ENCODE assay signal across 8 cellular contexts in the genomic region with DNA sequence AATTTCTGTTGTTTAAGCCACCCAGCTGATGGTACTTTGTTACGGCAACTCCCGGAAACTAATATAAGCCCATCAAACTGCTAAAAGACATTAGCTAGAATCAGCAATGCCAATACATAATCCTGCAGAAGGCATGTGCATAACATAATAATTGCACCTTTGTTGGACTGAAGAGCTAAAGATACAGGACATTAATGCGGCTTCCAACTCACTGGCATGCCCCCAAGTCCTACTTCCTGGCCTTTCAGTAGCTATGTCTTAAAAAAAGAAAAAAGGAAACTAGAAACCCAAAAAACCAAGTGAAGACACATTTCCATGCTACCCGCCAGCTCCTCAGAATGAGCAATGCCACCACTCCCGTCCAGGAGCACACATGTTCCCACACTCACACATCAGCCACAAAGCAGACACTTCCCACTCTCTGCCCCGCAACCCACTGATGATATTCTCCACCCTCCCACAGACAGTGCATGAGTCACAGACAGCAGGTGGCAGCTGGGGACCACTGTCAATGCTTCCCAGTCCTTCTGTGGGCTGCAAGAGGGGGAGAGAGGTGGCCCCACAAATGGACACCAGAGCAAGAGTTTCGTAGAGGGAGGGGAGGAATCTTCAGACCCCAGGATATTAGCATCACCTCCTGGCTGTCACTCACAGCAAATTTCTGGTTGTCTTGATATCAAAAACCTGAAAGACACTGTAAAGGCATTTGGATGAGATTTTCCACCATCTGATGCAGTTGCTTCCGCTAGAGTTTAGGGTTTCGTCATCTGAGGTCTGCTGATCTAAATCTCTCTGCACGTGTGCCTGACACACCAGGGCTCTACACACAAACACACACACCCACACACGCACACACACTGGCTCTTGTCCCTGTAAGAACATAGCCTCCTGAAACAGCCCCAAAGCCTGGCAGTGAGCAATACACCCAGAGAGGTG. TPM values are rescaled to one million over a fixed set of nuclear protein-coding genes. Genes with fewer than 3 reads are reported as not detected.
DNase-seq lines count a peak whose midpoint lies in the region; ATAC-seq and TF ChIP-seq lines count a peak whose summit lies in the region.

No MANE protein-coding gene starts in this region.

- WGBS in esophagus muscularis mucosa: 57% methylated on average over 11 of the region's 11 CpGs
- WGBS in thyroid gland, 2 donors: 65 to 66% methylated on average over 11 of the region's 11 CpGs

- H3K4me3 ChIP-seq in esophagus muscularis mucosa: no peak overlapping the region
- H3K4me3 ChIP-seq in parathyroid adenoma (ENCODE audit: low read depth, low read length): no peak overlapping the region
- no peak overlapping the region for H3K4me3 ChIP-seq in thyroid gland (replicated peaks in 1 of 3)

- no peak for TF ChIP-seq CTCF in esophagus muscularis mucosa (IDR thresholded peaks at IDR 0.05)
- TF ChIP-seq CTCF in parathyroid adenoma (IDR thresholded peaks at IDR 0.05): peak; percentile 20
- TF ChIP-seq CTCF in thyroid gland (IDR thresholded peaks at IDR 0.05): no peak

- no peaks in the 10 kb centered on the region for H3K27me3 ChIP-seq in esophagus muscularis mucosa
- no peaks in the 10 kb centered on the region for H3K27me3 ChIP-seq in parathyroid adenoma (ENCODE audit: control insufficient read depth, insufficient read depth, low read length)
- no peaks in the 10 kb centered on the region for H3K27me3 ChIP-seq in thyroid gland

- H3K4me2 ChIP-seq in parathyroid adenoma (ENCODE audit: low read length): no peak overlapping the region

- H3K4me1 ChIP-seq in esophagus muscularis mucosa: peaks cover 59 to 84% (median 80%) of the 10 kb centered on the region in 4 donors
- H3K4me1 ChIP-seq in parathyroid adenoma: peaks cover 12% of the 10 kb centered on the region
- H3K4me1 ChIP-seq in thyroid gland: peaks cover 0 to 3% of the 10 kb centered on the region in 2 donors

- H3K9ac ChIP-seq in parathyroid adenoma: no peak overlapping the region

- intact Hi-C loops in esophagus muscularis mucosa (cut with DNase I) (no loop called here), thyroid gland (cut with DNase I) (no loop called here)

- TF ChIP-seq POLR2A in esophagus muscularis mucosa (IDR thresholded peaks at IDR 0.05; ENCODE audit: low read depth) (no peak), thyroid gland (IDR thresholded peaks at IDR 0.05) (no peak)

- peaks cover 6% of the 10 kb centered on the region for H3K79me2 ChIP-seq in parathyroid adenoma

- no peak for TF ChIP-seq EP300 in esophagus muscularis mucosa (IDR thresholded peaks at IDR 0.05)

- H2AFZ ChIP-seq in parathyroid adenoma: peak overlapping the region; percentile 59

- H3K36me3 ChIP-seq in esophagus muscularis mucosa (peaks cover 0 to 28% (median 3%) of the 10 kb centered on the region in 4 donors), parathyroid adenoma (ENCODE audit: control insufficient read depth, insufficient read depth, low read length) (no peaks in the 10 kb centered on the region), thyroid gland (no peaks in the 10 kb centered on the region)

- peak; percentile 53 for DNase-seq in M059J (ENCODE audit: low read depth)
- DNase-seq in activated CD8-positive, alpha-beta memory T cell treated with anti-CD3 and anti-CD28 coated beads, Interleukin-2, amount 50 U/mL, for 24 hours (ENCODE audit: extremely low read depth): peak; percentile 71
- no peak for DNase-seq in esophagus muscularis mucosa (ENCODE audit: extremely low spot score)
- DNase-seq in thyroid gland: peak; percentile 8 to 16
- DNase-seq in kidney glomerular epithelial cell (lab: John Stamatoyannopoulos, UW): no peak

- H3K27ac ChIP-seq in esophagus muscularis mucosa (replicated peaks in 1 of 4) (peak overlapping the region; percentile 28 to 83 (median 52)), parathyroid adenoma (peak overlapping the region; percentile 18), thyroid gland (no peak overlapping the region)

- H3K9me3 ChIP-seq in esophagus muscularis mucosa (no peaks in the 10 kb centered on the region), parathyroid adenoma (ENCODE audit: control insufficient read depth, low read length) (no peaks in the 10 kb centered on the region), thyroid gland (no peaks in the 10 kb centered on the region)

- ATAC-seq in GM19372 (IDR thresholded peaks at IDR 0.05; ENCODE audit: low read depth, unreplicated experiment) (peak; percentile 49), GM18873 (IDR thresholded peaks at IDR 0.05; ENCODE audit: low FRiP score, unreplicated experiment) (no peak)

RNA-seq across cellular contexts. Expression of a gene that starts 32.8 kb away (rescaled TPM):
- total RNA-seq in M059J (2014; rRNA removed; shearing (Covaris generic)): 4.3 and 4.7 TPM in 2 replicates
- 10 to 100 TPM; 21.7 to 34.5 (median 25.8) TPM for total RNA-seq in esophagus muscularis mucosa
- total RNA-seq in thyroid gland: 10 to 100 TPM in 1 of 4 donors, 1 to 10 TPM in 3; 4.2 to 18.4 (median 8.5) TPM

Comparison
In these comparisons a context has a peak if more than half of its experiments do, and no peak if none do; other contexts are left out.
1. DNase-seq: peak in M059J (single experiment), activated CD8-positive, alpha-beta memory T cell treated with anti-CD3 and anti-CD28 coated beads, Interleukin-2, amount 50 U/mL, for 24 hours (single experiment) and thyroid gland (2 of 2); none in esophagus muscularis mucosa (single experiment) and kidney glomerular epithelial cell (single experiment).
2. H3K27ac ChIP-seq: peak in esophagus muscularis mucosa (4 of 4) and parathyroid adenoma (single experiment); none in thyroid gland (0 of 3).